1 cellular context compared by ENCODE assay signal in the genomic region with DNA sequence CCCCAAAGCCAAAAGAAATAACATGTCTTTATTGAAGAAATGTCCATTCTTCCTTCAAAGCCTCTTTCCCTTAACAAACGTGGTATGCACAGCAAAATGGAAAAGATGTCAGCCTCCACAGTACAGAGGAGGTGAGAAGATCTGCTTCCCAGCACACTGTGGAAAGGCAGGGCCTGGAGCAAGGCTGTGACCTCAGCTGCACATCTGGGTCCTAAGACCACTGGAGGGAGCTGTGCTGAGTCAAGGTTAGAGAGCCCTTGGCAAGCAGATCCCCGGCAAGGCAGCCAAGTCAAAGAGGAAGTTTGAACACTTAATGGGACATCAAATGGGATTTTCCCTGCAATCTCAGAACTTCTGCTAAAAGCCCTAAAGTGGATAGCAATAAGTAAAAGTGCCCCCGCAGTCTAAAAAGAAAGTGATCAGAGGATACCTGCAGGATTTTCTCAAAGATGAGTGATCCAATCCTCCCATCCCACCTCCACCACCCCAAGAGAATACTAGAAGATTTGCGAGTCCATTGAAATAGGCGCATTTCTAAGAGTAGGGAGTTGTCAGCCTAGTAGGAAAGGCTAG.
TF ChIP-seq lines count a peak whose summit lies in the region.

No MANE protein-coding gene starts in this region.

TF ChIP-seq in HepG2, 621 proteins besides CTCF, POLR2A, EP300 and RAD21 (continued from another document and continues in another):
- TF ChIP-seq, protein P1, sequence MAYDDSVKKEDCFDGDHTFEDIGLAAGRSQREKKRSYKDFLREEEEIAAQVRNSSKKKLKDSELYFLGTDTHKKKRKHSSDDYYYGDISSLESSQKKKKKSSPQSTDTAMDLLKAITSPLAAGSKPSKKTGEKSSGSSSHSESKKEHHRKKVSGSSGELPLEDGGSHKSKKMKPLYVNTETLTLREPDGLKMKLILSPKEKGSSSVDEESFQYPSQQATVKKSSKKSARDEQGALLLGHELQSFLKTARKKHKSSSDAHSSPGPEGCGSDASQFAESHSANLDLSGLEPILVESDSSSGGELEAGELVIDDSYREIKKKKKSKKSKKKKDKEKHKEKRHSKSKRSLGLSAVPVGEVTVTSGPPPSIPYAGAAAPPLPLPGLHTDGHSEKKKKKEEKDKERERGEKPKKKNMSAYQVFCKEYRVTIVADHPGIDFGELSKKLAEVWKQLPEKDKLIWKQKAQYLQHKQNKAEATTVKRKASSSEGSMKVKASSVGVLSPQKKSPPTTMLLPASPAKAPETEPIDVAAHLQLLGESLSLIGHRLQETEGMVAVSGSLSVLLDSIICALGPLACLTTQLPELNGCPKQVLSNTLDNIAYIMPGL (CRISPR knock-in tag; IDR thresholded peaks at IDR 0.05; ENCODE audit: borderline replicate concordance in 1 of 2, low read depth in 1 of 2) = peak; percentile 45 to 68; a peak in 3 of 4 replicates
- TF ChIP-seq ZMYM3 (CRISPR knock-in tag; IDR thresholded peaks at IDR 0.05) = peak; percentile 46; the same call in 1 of the 2 replicates
- TF ChIP-seq ZNF879 (CRISPR knock-in tag; IDR thresholded peaks at IDR 0.05) = no peak
- 0 out of 2 replicates have a peak, but pooled peaks have one; percentile 65 for TF ChIP-seq ZNF331 (CRISPR knock-in tag; IDR thresholded peaks at IDR 0.05)
- TF ChIP-seq, protein P2, sequence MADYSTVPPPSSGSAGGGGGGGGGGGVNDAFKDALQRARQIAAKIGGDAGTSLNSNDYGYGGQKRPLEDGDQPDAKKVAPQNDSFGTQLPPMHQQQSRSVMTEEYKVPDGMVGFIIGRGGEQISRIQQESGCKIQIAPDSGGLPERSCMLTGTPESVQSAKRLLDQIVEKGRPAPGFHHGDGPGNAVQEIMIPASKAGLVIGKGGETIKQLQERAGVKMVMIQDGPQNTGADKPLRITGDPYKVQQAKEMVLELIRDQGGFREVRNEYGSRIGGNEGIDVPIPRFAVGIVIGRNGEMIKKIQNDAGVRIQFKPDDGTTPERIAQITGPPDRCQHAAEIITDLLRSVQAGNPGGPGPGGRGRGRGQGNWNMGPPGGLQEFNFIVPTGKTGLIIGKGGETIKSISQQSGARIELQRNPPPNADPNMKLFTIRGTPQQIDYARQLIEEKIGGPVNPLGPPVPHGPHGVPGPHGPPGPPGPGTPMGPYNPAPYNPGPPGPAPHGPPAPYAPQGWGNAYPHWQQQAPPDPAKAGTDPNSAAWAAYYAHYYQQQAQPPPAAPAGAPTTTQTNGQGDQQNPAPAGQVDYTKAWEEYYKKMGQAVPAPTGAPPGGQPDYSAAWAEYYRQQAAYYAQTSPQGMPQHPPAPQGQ (CRISPR knock-in tag; IDR thresholded peaks at IDR 0.05; ENCODE audit: borderline replicate concordance) = no peak
- TF ChIP-seq SOX5 (CRISPR knock-in tag; IDR thresholded peaks at IDR 0.05; ENCODE audit: borderline replicate concordance) = peak; percentile 57; the same call in 1 of the 2 replicates
- 0 out of 2 replicates have a peak, but pooled peaks have one; percentile 2 for TF ChIP-seq MAFF (IDR thresholded peaks at IDR 0.05; ENCODE audit: low read depth, low read length)
- TF ChIP-seq, protein P3, sequence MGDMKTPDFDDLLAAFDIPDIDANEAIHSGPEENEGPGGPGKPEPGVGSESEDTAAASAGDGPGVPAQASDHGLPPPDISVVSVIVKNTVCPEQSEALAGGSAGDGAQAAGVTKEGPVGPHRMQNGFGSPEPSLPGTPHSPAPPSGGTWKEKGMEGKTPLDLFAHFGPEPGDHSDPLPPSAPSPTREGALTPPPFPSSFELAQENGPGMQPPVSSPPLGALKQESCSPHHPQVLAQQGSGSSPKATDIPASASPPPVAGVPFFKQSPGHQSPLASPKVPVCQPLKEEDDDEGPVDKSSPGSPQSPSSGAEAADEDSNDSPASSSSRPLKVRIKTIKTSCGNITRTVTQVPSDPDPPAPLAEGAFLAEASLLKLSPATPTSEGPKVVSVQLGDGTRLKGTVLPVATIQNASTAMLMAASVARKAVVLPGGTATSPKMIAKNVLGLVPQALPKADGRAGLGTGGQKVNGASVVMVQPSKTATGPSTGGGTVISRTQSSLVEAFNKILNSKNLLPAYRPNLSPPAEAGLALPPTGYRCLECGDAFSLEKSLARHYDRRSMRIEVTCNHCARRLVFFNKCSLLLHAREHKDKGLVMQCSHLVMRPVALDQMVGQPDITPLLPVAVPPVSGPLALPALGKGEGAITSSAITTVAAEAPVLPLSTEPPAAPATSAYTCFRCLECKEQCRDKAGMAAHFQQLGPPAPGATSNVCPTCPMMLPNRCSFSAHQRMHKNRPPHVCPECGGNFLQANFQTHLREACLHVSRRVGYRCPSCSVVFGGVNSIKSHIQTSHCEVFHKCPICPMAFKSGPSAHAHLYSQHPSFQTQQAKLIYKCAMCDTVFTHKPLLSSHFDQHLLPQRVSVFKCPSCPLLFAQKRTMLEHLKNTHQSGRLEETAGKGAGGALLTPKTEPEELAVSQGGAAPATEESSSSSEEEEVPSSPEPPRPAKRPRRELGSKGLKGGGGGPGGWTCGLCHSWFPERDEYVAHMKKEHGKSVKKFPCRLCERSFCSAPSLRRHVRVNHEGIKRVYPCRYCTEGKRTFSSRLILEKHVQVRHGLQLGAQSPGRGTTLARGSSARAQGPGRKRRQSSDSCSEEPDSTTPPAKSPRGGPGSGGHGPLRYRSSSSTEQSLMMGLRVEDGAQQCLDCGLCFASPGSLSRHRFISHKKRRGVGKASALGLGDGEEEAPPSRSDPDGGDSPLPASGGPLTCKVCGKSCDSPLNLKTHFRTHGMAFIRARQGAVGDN (CRISPR knock-in tag; IDR thresholded peaks at IDR 0.05) = peak; percentile 40; the same call in 1 of the 2 replicates
- TF ChIP-seq, protein P4, sequence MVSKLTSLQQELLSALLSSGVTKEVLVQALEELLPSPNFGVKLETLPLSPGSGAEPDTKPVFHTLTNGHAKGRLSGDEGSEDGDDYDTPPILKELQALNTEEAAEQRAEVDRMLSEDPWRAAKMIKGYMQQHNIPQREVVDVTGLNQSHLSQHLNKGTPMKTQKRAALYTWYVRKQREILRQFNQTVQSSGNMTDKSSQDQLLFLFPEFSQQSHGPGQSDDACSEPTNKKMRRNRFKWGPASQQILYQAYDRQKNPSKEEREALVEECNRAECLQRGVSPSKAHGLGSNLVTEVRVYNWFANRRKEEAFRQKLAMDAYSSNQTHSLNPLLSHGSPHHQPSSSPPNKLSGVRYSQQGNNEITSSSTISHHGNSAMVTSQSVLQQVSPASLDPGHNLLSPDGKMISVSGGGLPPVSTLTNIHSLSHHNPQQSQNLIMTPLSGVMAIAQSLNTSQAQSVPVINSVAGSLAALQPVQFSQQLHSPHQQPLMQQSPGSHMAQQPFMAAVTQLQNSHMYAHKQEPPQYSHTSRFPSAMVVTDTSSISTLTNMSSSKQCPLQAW (CRISPR knock-in tag; IDR thresholded peaks at IDR 0.05) = peak; percentile 50; the same call in 1 of the 2 replicates
- TF ChIP-seq REXO4 (CRISPR knock-in tag; IDR thresholded peaks at IDR 0.05; ENCODE audit: borderline replicate concordance) = no peak
- TF ChIP-seq, protein P5, sequence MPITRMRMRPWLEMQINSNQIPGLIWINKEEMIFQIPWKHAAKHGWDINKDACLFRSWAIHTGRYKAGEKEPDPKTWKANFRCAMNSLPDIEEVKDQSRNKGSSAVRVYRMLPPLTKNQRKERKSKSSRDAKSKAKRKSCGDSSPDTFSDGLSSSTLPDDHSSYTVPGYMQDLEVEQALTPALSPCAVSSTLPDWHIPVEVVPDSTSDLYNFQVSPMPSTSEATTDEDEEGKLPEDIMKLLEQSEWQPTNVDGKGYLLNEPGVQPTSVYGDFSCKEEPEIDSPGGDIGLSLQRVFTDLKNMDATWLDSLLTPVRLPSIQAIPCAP (CRISPR knock-in tag; IDR thresholded peaks at IDR 0.05; ENCODE audit: low read depth) = no peak
- TF ChIP-seq JUND (CRISPR knock-in tag; IDR thresholded peaks at IDR 0.05) = peak; percentile 44; the same call in 1 of the 2 replicates
- no peak for TF ChIP-seq WIZ (CRISPR knock-in tag; IDR thresholded peaks at IDR 0.05)
- TF ChIP-seq, protein P6, sequence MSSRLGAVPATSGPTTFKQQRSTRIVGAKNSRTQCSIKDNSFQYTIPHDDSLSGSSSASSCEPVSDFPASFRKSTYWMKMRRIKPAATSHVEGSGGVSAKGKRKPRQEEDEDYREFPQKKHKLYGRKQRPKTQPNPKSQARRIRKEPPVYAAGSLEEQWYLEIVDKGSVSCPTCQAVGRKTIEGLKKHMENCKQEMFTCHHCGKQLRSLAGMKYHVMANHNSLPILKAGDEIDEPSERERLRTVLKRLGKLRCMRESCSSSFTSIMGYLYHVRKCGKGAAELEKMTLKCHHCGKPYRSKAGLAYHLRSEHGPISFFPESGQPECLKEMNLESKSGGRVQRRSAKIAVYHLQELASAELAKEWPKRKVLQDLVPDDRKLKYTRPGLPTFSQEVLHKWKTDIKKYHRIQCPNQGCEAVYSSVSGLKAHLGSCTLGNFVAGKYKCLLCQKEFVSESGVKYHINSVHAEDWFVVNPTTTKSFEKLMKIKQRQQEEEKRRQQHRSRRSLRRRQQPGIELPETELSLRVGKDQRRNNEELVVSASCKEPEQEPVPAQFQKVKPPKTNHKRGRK (CRISPR knock-in tag; IDR thresholded peaks at IDR 0.05) = peak; percentile 45; the same call in 1 of the 2 replicates
- TF ChIP-seq SMAD1 (CRISPR knock-in tag; IDR thresholded peaks at IDR 0.05; ENCODE audit: borderline replicate concordance, low read depth) = no peak
- peak; percentile 58; the same call in 1 of the 2 replicates for TF ChIP-seq ZBTB7B (CRISPR knock-in tag; IDR thresholded peaks at IDR 0.05)
- TF ChIP-seq, protein P7, sequence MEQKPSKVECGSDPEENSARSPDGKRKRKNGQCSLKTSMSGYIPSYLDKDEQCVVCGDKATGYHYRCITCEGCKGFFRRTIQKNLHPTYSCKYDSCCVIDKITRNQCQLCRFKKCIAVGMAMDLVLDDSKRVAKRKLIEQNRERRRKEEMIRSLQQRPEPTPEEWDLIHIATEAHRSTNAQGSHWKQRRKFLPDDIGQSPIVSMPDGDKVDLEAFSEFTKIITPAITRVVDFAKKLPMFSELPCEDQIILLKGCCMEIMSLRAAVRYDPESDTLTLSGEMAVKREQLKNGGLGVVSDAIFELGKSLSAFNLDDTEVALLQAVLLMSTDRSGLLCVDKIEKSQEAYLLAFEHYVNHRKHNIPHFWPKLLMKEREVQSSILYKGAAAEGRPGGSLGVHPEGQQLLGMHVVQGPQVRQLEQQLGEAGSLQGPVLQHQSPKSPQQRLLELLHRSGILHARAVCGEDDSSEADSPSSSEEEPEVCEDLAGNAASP (CRISPR knock-in tag; IDR thresholded peaks at IDR 0.05; ENCODE audit: borderline replicate concordance) = 0 out of 2 replicates have a peak, but pooled peaks have one; percentile 68
- peak; percentile 59; the same call in 1 of the 2 replicates for TF ChIP-seq ELF3 (CRISPR knock-in tag; IDR thresholded peaks at IDR 0.05)
- TF ChIP-seq TEAD3 (CRISPR knock-in tag; optimal IDR thresholded peaks at IDR 0.05; ENCODE audit: borderline replicate concordance) = peak; percentile 41
- peak; percentile 38; the same call in 1 of the 2 replicates for TF ChIP-seq RXRA (CRISPR knock-in tag; IDR thresholded peaks at IDR 0.05)
- TF ChIP-seq, protein P8, sequence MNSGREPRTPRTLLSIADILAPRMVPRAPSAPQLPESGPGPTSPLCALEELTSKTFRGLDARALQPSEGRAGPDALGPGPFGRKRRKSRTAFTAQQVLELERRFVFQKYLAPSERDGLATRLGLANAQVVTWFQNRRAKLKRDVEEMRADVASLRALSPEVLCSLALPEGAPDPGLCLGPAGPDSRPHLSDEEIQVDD (CRISPR knock-in tag; IDR thresholded peaks at IDR 0.05; ENCODE audit: borderline replicate concordance) = no peak
- TF ChIP-seq CBFB (CRISPR knock-in tag; IDR thresholded peaks at IDR 0.05) = no peak
- TF ChIP-seq ZMYM4 (CRISPR knock-in tag; IDR thresholded peaks at IDR 0.05) = peak; percentile 57
- TF ChIP-seq FOSL2 (CRISPR knock-in tag; IDR thresholded peaks at IDR 0.05) = peak; percentile 69
- TF ChIP-seq ERF (CRISPR knock-in tag; IDR thresholded peaks at IDR 0.05) = no peak
- TF ChIP-seq STAG1 (CRISPR knock-in tag; IDR thresholded peaks at IDR 0.05) = peak; percentile 60
- no peak for TF ChIP-seq SOX13 (IDR thresholded peaks at IDR 0.05)
- TF ChIP-seq SOX13 (CRISPR knock-in tag; conservative IDR thresholded peaks at IDR 0.05 in 1 of 2, IDR thresholded peaks at IDR 0.05 in 1 of 2) = peak in 1 of 2 experiments; percentile 47; a peak in 1 of 4 replicates
- peak in 1 of 2 experiments; percentile 38; a peak in 1 of 4 replicates for TF ChIP-seq KLF16 (CRISPR knock-in tag; IDR thresholded peaks at IDR 0.05)
- TF ChIP-seq, protein P9, sequence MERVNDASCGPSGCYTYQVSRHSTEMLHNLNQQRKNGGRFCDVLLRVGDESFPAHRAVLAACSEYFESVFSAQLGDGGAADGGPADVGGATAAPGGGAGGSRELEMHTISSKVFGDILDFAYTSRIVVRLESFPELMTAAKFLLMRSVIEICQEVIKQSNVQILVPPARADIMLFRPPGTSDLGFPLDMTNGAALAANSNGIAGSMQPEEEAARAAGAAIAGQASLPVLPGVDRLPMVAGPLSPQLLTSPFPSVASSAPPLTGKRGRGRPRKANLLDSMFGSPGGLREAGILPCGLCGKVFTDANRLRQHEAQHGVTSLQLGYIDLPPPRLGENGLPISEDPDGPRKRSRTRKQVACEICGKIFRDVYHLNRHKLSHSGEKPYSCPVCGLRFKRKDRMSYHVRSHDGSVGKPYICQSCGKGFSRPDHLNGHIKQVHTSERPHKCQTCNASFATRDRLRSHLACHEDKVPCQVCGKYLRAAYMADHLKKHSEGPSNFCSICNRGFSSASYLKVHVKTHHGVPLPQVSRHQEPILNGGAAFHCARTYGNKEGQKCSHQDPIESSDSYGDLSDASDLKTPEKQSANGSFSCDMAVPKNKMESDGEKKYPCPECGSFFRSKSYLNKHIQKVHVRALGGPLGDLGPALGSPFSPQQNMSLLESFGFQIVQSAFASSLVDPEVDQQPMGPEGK (CRISPR knock-in tag; IDR thresholded peaks at IDR 0.05) = peak; percentile 60
- TF ChIP-seq, protein P10, sequence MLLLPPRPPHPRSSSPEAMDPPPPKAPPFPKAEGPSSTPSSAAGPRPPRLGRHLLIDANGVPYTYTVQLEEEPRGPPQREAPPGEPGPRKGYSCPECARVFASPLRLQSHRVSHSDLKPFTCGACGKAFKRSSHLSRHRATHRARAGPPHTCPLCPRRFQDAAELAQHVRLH (CRISPR knock-in tag; IDR thresholded peaks at IDR 0.05; ENCODE audit: borderline replicate concordance, low read depth) = peak; percentile 74; the same call in 1 of the 2 replicates
- peak; percentile 30 for TF ChIP-seq NR2F6 (IDR thresholded peaks at IDR 0.05)
- TF ChIP-seq NR2F6 (CRISPR knock-in tag; IDR thresholded peaks at IDR 0.05) = peak; percentile 82
- TF ChIP-seq ZNF274 (CRISPR knock-in tag; IDR thresholded peaks at IDR 0.05) = no peak
